ENCODE assay signal across 1 cellular context in genomic region chr22:45905924-45906865, GRCh38.
A peak's percentile ranks its signal among the peaks of the same experiment; 100 is the strongest.
TF ChIP-seq lines count a peak whose summit lies in the region.

No MANE protein-coding gene starts in this region.

TF ChIP-seq in IMR-90, 13 proteins besides CTCF, POLR2A, EP300 and RAD21 (continued from another document):
- TF ChIP-seq FOS (IDR thresholded peaks at IDR 0.05; ENCODE audit: low read depth, low read length) (no peak), BHLHE40 (IDR thresholded peaks at IDR 0.05; ENCODE audit: low read depth, low read length) (peak; percentile 84)
TF ChIP-seq in IMR-90: peak in this region for 5.
